ENCODE assay signal across 34 cellular contexts in genomic region chr18:31614044-31614443, GRCh38. TPM values are rescaled to one million over a fixed set of nuclear protein-coding genes. Genes with fewer than 3 reads are reported as not detected.
"Had no signal": no experiment of that assay in that cellular context is flagged by ENCODE, and none has a peak within 500 bp of the region (broad histone marks: within the 10 kb centered on the region; RNA-seq: fewer than 3 reads in every experiment).

No MANE protein-coding gene starts in this region.

- H3K9me3 Mint-ChIP-seq: effector memory CD8-positive, alpha-beta T cell; endodermal cell; memory B cell had no signal

- H3K27ac Mint-ChIP-seq: effector memory CD8-positive, alpha-beta T cell; endodermal cell; memory B cell; naive B cell had no signal

- H3K36me3 ChIP-seq: esophagus squamous epithelium, gastrocnemius medialis, heart right ventricle, left lung, lower lobe of right lung had no signal

- ATAC-seq: effector memory CD8-positive, alpha-beta T cell; esophagus mucosa; gastrocnemius medialis; heart right ventricle; left cardiac atrium; left lung; left ventricle myocardium superior; lower lobe of right lung; mucosa of descending colon had no signal

- H3K4me1 ChIP-seq: left lung, lower lobe of right lung had no signal

- H3K4me3 ChIP-seq: coronary artery, dorsolateral prefrontal cortex, esophagus squamous epithelium, gastrocnemius medialis, heart right ventricle, left lung, lower lobe of right lung, mucosa of descending colon had no signal

- H3K36me3 Mint-ChIP-seq: memory B cell, naive B cell had no signal

- H3K27ac ChIP-seq: coronary artery, dorsolateral prefrontal cortex, epithelial cell of prostate, esophagus squamous epithelium, gastrocnemius medialis, heart right ventricle, left lung, lower lobe of right lung had no signal

- H3K4me3 Mint-ChIP-seq: effector memory CD8-positive, alpha-beta T cell; endodermal cell; memory B cell; naive B cell had no signal

- FAIRE-seq: colon, endometrium, islet of Langerhans, keratinocyte had no signal

- H3K9me3 ChIP-seq: esophagus squamous epithelium, gastrocnemius medialis, heart right ventricle, left lung, lower lobe of right lung, mucosa of descending colon had no signal

- H3K27me3 ChIP-seq: esophagus squamous epithelium, gastrocnemius medialis, heart right ventricle, left lung had no signal

- DNase-seq: dermis blood vessel endothelial cell; dorsolateral prefrontal cortex; effector CD8-positive, alpha-beta T cell; effector memory CD8-positive, alpha-beta T cell; endodermal cell; erythroblast; esophagus squamous epithelium; foreskin fibroblast; foreskin melanocyte; gastrocnemius medialis; glutamatergic neuron; head of caudate nucleus; heart right ventricle; hippocampal formation; left cardiac atrium; left lung; left ventricle myocardium superior; lower lobe of right lung; mesendoderm; mucosa of descending colon; naive B cell had no signal

RNA-seq across cellular contexts. Expression of gene TTR, which starts 22.4 kb away (rescaled TPM):
- total RNA-seq: dermis blood vessel endothelial cell, endodermal cell, esophagus squamous epithelium, glomerular endothelial cell, kidney epithelial cell, left lung, left ventricle myocardium superior, lower leg skin, lower lobe of right lung, lung microvascular endothelial cell, myocyte had no signal
- polyA plus RNA-seq: keratinocyte had no signal
